8 cellular contexts compared by ENCODE assay signal in the genomic region with DNA sequence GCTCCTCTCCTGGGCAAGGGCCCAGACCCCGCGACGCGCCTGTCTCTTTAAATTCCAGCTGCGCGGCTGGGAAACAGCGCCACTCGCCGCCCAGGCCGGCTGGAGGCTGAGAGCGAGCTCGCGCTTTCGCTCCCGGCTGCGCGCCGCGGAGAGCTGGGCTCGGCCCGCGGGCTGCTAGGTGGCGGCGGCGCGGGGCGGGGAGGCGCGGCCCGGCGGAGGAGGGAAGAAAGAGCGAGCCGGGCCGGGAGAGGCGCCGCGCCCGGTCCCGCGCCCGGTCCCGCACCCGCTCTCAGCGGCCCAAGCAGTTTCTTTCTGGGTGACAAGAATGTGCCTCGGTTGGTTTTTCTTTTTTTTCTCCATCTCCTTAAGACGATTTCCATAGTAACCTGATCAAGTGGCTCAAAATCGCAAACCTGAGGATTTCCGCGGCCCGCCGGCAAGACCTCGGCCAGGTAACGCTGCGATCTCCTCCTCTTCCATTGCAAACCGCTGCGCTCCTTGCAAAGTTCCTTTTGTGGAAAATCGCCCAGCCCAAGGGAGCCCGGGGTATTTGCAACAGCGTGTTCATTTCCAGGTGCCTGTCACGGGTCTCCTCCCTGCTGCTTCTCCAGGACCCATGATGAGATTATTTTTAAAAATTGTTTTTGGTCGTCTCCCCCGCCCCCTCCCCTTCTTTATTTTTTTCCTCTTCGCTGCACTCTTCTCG.
A peak's percentile ranks its signal among the peaks of the same experiment; 100 is the strongest.
DNase-seq lines count a peak whose midpoint lies in the region; ATAC-seq and TF ChIP-seq lines count a peak whose summit lies in the region.

No MANE protein-coding gene starts in this region.

- H2AFZ ChIP-seq in KMS-11 (ENCODE audit: low read depth): peak overlapping the region; percentile 98

- H3K27me3 ChIP-seq in KMS-11 (ENCODE audit: insufficient read depth, low read depth): no peaks in the 10 kb centered on the region; the same call in 1 of the 2 replicates
- peaks cover 25% of the 10 kb centered on the region for H3K27me3 ChIP-seq in SJSA1 (replicated peaks)

- DNase-seq in activated CD4-positive, alpha-beta T cell treated with anti-CD3 and anti-CD28 coated beads for 48 hours: peak; percentile 52
- no peak for DNase-seq in activated CD4-positive, alpha-beta T cell treated with anti-CD3 and anti-CD28 coated beads for 4 hours
- DNase-seq in H4 (ENCODE audit: low spot score) (peak; percentile 59), SJSA1 (ENCODE audit: low read depth in 1 of 2, low spot score in 2 of 2) (peak; percentile 35 to 62), dedifferentiated amniotic fluid mesenchymal stem cell (ENCODE audit: extremely low spot score) (peak; percentile 67), left lobe of liver (ENCODE audit: low spot score) (peak; percentile 68)
- DNase-seq in stimulated activated CD4-positive, alpha-beta T cell treated with anti-CD3 and anti-CD28 coated beads, Interleukin-2, amount 100 ng/mL, for 48 hours: peak; percentile 17 to 30

- no peaks in the 10 kb centered on the region for H3K79me2 ChIP-seq in KMS-11 (ENCODE audit: insufficient read depth, low read depth)

- H3K4me3 ChIP-seq in KMS-11 (IDR thresholded peaks at IDR 0.05; ENCODE audit: insufficient read depth, low read depth, low read length) (no peak overlapping the region), SJSA1 (peak overlapping the region; percentile 44)

- H3K9ac ChIP-seq in KMS-11: no peak overlapping the region; the same call in 1 of the 2 replicates

- H3K27ac ChIP-seq in KMS-11: no peak overlapping the region
- no peak overlapping the region for H3K27ac ChIP-seq in SJSA1

- no peaks in the 10 kb centered on the region for H4K20me1 ChIP-seq in KMS-11 (ENCODE audit: insufficient read depth)

- peaks cover 2% of the 10 kb centered on the region; the same call in 1 of the 2 replicates for H3K9me3 ChIP-seq in SJSA1 (replicated peaks)

- ATAC-seq in left lobe of liver: peak; percentile 100

- peak overlapping the region; percentile 96 for H3K4me2 ChIP-seq in KMS-11

- peaks cover 4% of the 10 kb centered on the region for H3K4me1 ChIP-seq in KMS-11 (ENCODE audit: low read depth, poor library complexity, severe bottlenecking)
- peaks cover 3% of the 10 kb centered on the region; the same call in 1 of the 2 replicates for H3K4me1 ChIP-seq in SJSA1 (replicated peaks)

- H3K36me3 ChIP-seq in KMS-11 (ENCODE audit: insufficient read depth) (no peaks in the 10 kb centered on the region), SJSA1 (no peaks in the 10 kb centered on the region)

- TF ChIP-seq CTCF in KMS-11 (conservative IDR thresholded peaks at IDR 0.05; ENCODE audit: low read depth, low read length): no peak

Comparison
In these comparisons a context has a peak if more than half of its experiments do, and no peak if none do; other contexts are left out.
1. DNase-seq: peak in activated CD4-positive, alpha-beta T cell treated with anti-CD3 and anti-CD28 coated beads for 48 hours (single experiment), H4 (single experiment), SJSA1 (2 of 2), dedifferentiated amniotic fluid mesenchymal stem cell (single experiment), left lobe of liver (single experiment) and stimulated activated CD4-positive, alpha-beta T cell treated with anti-CD3 and anti-CD28 coated beads, Interleukin-2, amount 100 ng/mL, for 48 hours (2 of 2); none in activated CD4-positive, alpha-beta T cell treated with anti-CD3 and anti-CD28 coated beads for 4 hours (0 of 2).